ENCODE assay signal across 7 cellular contexts in the genomic region with DNA sequence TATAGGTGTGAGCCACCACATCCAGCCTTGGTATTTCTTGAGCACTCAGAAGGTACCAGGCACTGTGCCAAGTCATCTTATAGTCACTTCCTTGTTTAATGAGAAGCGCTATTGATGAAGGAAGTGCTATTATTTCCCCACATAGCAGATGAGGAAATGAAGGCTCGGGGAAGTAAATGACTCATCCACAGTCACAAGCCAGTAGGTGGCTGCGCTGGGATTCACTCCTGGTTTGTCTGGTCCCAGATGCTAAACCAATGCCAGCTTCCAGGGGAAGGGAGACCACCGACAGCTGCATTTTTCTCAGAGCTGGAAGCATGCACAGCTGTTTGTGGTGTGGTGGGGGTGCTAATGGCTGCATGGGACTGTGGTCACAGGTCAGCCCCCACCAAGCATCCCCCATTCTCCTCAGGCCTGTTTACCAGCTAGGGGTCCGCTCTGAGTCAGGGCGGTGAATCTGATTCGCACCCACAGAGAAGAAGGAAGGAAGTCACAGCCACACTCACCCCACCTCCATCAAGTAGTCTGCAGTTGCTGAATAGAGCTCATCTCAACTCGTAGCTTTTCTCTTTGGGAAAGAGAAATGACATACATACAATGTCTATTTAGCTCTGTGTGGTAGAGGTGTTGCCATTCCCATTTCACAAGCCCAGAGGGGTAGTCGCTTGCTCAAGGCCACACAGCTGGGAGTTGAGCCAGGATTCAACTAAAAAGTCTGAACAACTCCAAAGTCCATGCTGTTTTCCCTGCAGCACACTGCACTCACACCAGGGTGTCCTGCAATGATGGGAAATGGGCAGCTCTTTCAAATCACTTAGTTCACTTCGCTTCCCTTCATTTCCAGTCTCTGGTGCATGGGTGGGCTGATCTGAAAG. TPM values are rescaled to one million over a fixed set of nuclear protein-coding genes. Genes with fewer than 3 reads are reported as not detected.
DNase-seq lines count a peak whose midpoint lies in the region; ATAC-seq and TF ChIP-seq lines count a peak whose summit lies in the region.

No MANE protein-coding gene starts in this region.

- H3K4me1 Mint-ChIP-seq in stimulated activated naive CD8-positive, alpha-beta T cell treated with anti-CD3 and anti-CD28 coated beads, Interleukin-15, amount 100 ng/mL, for 72 hours = peaks cover 80% of the 10 kb centered on the region

- H3K27me3 ChIP-seq in HUES64 (ENCODE audit: insufficient read depth, low read length) = no peaks in the 10 kb centered on the region

- peaks cover 35% of the 10 kb centered on the region for H3K4me1 ChIP-seq in HUES64 (ENCODE audit: insufficient read depth, low read length)

- ATAC-seq in stimulated activated naive CD8-positive, alpha-beta T cell treated with anti-CD3 and anti-CD28 coated beads, Interleukin-15, amount 100 ng/mL, for 72 hours = peak; percentile 86
- no peak for ATAC-seq in GM21723 (IDR thresholded peaks at IDR 0.05; ENCODE audit: unreplicated experiment)

- peak overlapping the region; percentile 28; the same call in 1 of the 2 replicates for H3K9ac ChIP-seq in HUES64 (ENCODE audit: low read depth, low read length)

- H3K27me3 Mint-ChIP-seq in stimulated activated naive CD8-positive, alpha-beta T cell treated with anti-CD3 and anti-CD28 coated beads, Interleukin-15, amount 100 ng/mL, for 72 hours = peaks cover 30% of the 10 kb centered on the region

- TF ChIP-seq CTCF in astrocyte of the spinal cord (IDR thresholded peaks at IDR 0.05; ENCODE audit: low read depth, low read length) = no peak

- peak overlapping the region; percentile 40; the same call in 1 of the 2 replicates for H3K27ac ChIP-seq in HUES64 (ENCODE audit: low read depth, low read length)

- peak in 3 of 5 experiments; percentile 14 to 96 (median 93) for DNase-seq in T-helper 2 cell
- peak; percentile 80 for DNase-seq in astrocyte of the spinal cord (ENCODE audit: low read depth, low spot score)
- peak; percentile 66 for DNase-seq in mucosa of gallbladder (ENCODE audit: low spot score)
- peak; percentile 65 to 86 for DNase-seq in stimulated activated naive CD8-positive, alpha-beta T cell treated with anti-CD3 and anti-CD28 coated beads, Interleukin-15, amount 100 ng/mL, for 72 hours
- DNase-seq in NCI-H345 treated with DMSO at 0.1 percent for 48 hours (lab: John Stamatoyannopoulos, UW; ENCODE audit: unreplicated experiment) = no peak

- peak overlapping the region; percentile 30 to 44 for H3K27ac Mint-ChIP-seq in stimulated activated naive CD8-positive, alpha-beta T cell treated with anti-CD3 and anti-CD28 coated beads, Interleukin-15, amount 100 ng/mL, for 72 hours

- no peaks in the 10 kb centered on the region for H3K9me3 Mint-ChIP-seq in stimulated activated naive CD8-positive, alpha-beta T cell treated with anti-CD3 and anti-CD28 coated beads, Interleukin-15, amount 100 ng/mL, for 72 hours

- no peaks in the 10 kb centered on the region for H3K36me3 ChIP-seq in HUES64 (ENCODE audit: insufficient read depth, low read length)

- H3K4me3 ChIP-seq in HUES64 (ENCODE audit: low read length) = no peak overlapping the region
- H3K4me3 ChIP-seq in astrocyte of the spinal cord (ENCODE audit: low read depth, low read length) = no peak overlapping the region

- peak overlapping the region; percentile 56 to 59 for H3K4me3 Mint-ChIP-seq in stimulated activated naive CD8-positive, alpha-beta T cell treated with anti-CD3 and anti-CD28 coated beads, Interleukin-15, amount 100 ng/mL, for 72 hours

- WGBS in HUES64 = 80% methylated on average over 9 of the region's 10 CpGs

- H3K9me3 ChIP-seq in HUES64 (ENCODE audit: insufficient read depth, low read depth, low read length) = no peaks in the 10 kb centered on the region

- in situ Hi-C loops in astrocyte of the spinal cord (cut with HindIII; ENCODE audit: low sequenced_read_pairs) = no loop called here

RNA-seq across cellular contexts. Expression of a gene that starts 6.3 kb away (rescaled TPM):
- polyA plus RNA-seq in HUES64 (2013, experiment 1 of 2) = 0.55 TPM
- 0.63 TPM for polyA plus RNA-seq in HUES64 (2013, experiment 2 of 2)
- total RNA-seq in mucosa of gallbladder = 84.9 TPM
